1 cellular context compared by ENCODE assay signal in genomic region chr4:183876268-183876934, GRCh38.
TF ChIP-seq lines count a peak whose summit lies in the region.

No MANE protein-coding gene starts in this region.

TF ChIP-seq in K562, 482 proteins besides CTCF, POLR2A, EP300 and RAD21 (continued from another document):
- TF ChIP-seq HMG20A (CRISPR knock-in tag; conservative IDR thresholded peaks at IDR 0.05) (no peak), ATF1 (CRISPR knock-in tag; IDR thresholded peaks at IDR 0.05) (no peak), ATF1 (tag; IDR thresholded peaks at IDR 0.05) (0 out of 2 replicates have a peak, but pooled peaks have one; percentile 18), ZNF444 (CRISPR knock-in tag; IDR thresholded peaks at IDR 0.05) (no peak), EGR1 (conservative IDR thresholded peaks at IDR 0.05) (no peak), HDAC3 (IDR thresholded peaks at IDR 0.05; ENCODE audit: borderline replicate concordance, partially characterized antibody) (no peak), NUFIP1 (IDR thresholded peaks at IDR 0.05; ENCODE audit: partially characterized antibody) (no peak), ATF3 (IDR thresholded peaks at IDR 0.05) (peak; percentile 31; the same call in 1 of the 2 replicates), ATF3 (CRISPR knock-in tag; conservative IDR thresholded peaks at IDR 0.05) (no peak), SAP30 (IDR thresholded peaks at IDR 0.05; ENCODE audit: borderline replicate concordance, insufficient read depth, low read depth, low read length, poor library complexity, severe bottlenecking) (no peak), LARP7 (IDR thresholded peaks at IDR 0.05) (no peak)
